Comparison of ENCODE assay signal across 18 cellular contexts in the genomic region with DNA sequence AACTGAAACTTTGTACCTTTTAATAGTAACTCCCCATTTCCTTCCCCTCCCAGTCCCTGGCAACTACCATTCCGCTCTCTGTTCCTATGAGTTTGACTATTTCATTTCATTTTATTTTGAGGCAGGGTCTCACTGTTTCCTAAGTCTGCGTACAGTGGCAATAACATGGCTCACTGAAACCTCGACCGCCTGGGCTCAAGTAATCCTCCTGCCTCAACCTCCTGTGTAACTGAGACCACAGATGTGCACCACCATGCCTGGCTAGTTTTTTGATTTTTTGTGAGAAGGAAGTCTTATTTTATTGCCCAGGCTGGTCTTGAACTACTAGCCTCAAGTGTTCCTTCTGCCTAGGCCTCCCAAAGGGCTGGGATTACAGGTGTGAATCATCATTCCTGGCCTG.
DNase-seq lines count a peak whose midpoint lies in the region; ATAC-seq and TF ChIP-seq lines count a peak whose summit lies in the region.
"Had no signal": no experiment of that assay in that cellular context is flagged by ENCODE, and none has a peak within 500 bp of the region (broad histone marks: within the 10 kb centered on the region; RNA-seq: fewer than 3 reads in every experiment).

No MANE protein-coding gene starts in this region.

- no peak overlapping the region for H3K23ac ChIP-seq in trophoblast cell (ENCODE audit: low read length)

- ATAC-seq in GM19324 (IDR thresholded peaks at IDR 0.05; ENCODE audit: low FRiP score, unreplicated experiment) = no peak
- ATAC-seq: A549, GM23338, HCT116 had no signal

- TF ChIP-seq CTCF in MM.1S (IDR thresholded peaks at IDR 0.05; ENCODE audit: low read length) (no peak), OCI-LY1 (IDR thresholded peaks at IDR 0.05; ENCODE audit: low read length) (no peak), foreskin fibroblast (IDR thresholded peaks at IDR 0.05; ENCODE audit: low read depth, low read length) (no peak)

- H4K91ac ChIP-seq in trophoblast cell (ENCODE audit: low read depth, low read length) = no peak overlapping the region

- H4K20me1 ChIP-seq in BLaER1 treated with 17β-estradiol and CSF1 and Interleukin-3, amounts not matched to agents 10 nM and 100 nM = no peaks in the 10 kb centered on the region
- H4K20me1 ChIP-seq in MM.1S (ENCODE audit: insufficient read depth, low read length) = no peaks in the 10 kb centered on the region
- H4K20me1 ChIP-seq in OCI-LY1 (ENCODE audit: insufficient read depth, low read length) = no peaks in the 10 kb centered on the region

- no peak overlapping the region for H2AK5ac ChIP-seq in trophoblast cell (ENCODE audit: low read length)

- no peak overlapping the region for H3K4ac ChIP-seq in trophoblast cell (ENCODE audit: low read depth, low read length)

- H3K4me3 ChIP-seq in BLaER1 treated with 17β-estradiol and CSF1 and Interleukin-3, amounts not matched to agents 10 nM and 100 nM = no peak overlapping the region
- H3K4me3 ChIP-seq in MM.1S (ENCODE audit: low read length) (no peak overlapping the region), OCI-LY1 (ENCODE audit: low read depth, low read length, poor library complexity, severe bottlenecking) (peak overlapping the region; percentile 2), trophoblast cell (ENCODE audit: low read depth, low read length) (no peak overlapping the region), foreskin fibroblast (ENCODE audit: low read depth in 1 of 2, low read length in 2 of 2) (no peak overlapping the region)
- H3K4me3 ChIP-seq: A549, GM23338 had no signal

- H3K27ac ChIP-seq in BLaER1 treated with 17β-estradiol and CSF1 and Interleukin-3, amounts not matched to agents 10 nM and 100 nM = no peak overlapping the region
- H3K27ac ChIP-seq in MM.1S (ENCODE audit: low read length) = no peak overlapping the region
- H3K27ac ChIP-seq in OCI-LY1 (ENCODE audit: low read depth, low read length, poor library complexity, severe bottlenecking) = peak overlapping the region; percentile 89
- H3K27ac ChIP-seq in trophoblast cell (ENCODE audit: low read depth, low read length) = no peak overlapping the region
- H3K27ac ChIP-seq: A549 had no signal

- WGBS in trophoblast cell (ENCODE audit: extremely low coverage, insufficient coverage, insufficient read length) = no CpG with 5 or more reads among the region's 4 CpGs

- H3K79me1 ChIP-seq in trophoblast cell (ENCODE audit: low read length) = no peaks in the 10 kb centered on the region

- H2BK120ac ChIP-seq in trophoblast cell (ENCODE audit: insufficient read depth, low read length, poor library complexity) = no peak overlapping the region

- peaks cover 5 to 10% (median 6%) of the 10 kb centered on the region in 11 experiments; a peak in 14 of 22 replicates for H3K9me3 ChIP-seq in BLaER1 treated with 17β-estradiol and CSF1 and Interleukin-3, amounts not matched to agents 10 nM and 100 nM (replicated peaks in 1 of 11)
- H3K9me3 ChIP-seq in MM.1S (replicated peaks; ENCODE audit: insufficient read depth, low read length) = no peaks in the 10 kb centered on the region
- peaks cover 4% of the 10 kb centered on the region; the same call in 1 of the 2 replicates for H3K9me3 ChIP-seq in OCI-LY1 (ENCODE audit: low read length)
- peaks cover 2% of the 10 kb centered on the region for H3K9me3 ChIP-seq in trophoblast cell (ENCODE audit: insufficient read depth, low read depth, low read length)
- H3K9me3 ChIP-seq: A549 had no signal

- H3K18ac ChIP-seq in trophoblast cell (ENCODE audit: low read length) = no peak overlapping the region

- no peak overlapping the region for H2BK5ac ChIP-seq in trophoblast cell (ENCODE audit: low read depth, low read length, poor library complexity)

- no peaks in the 10 kb centered on the region for H3K9me2 ChIP-seq in MM.1S (replicated peaks; ENCODE audit: insufficient read depth, low read length)
- no peaks in the 10 kb centered on the region for H3K9me2 ChIP-seq in OCI-LY1 (ENCODE audit: low read depth, low read length)

- peak overlapping the region; percentile 22 for H2BK12ac ChIP-seq in trophoblast cell (ENCODE audit: low read length)

- no peaks in the 10 kb centered on the region for H3K27me3 ChIP-seq in BLaER1 treated with 17β-estradiol and CSF1 and Interleukin-3, amounts not matched to agents 10 nM and 100 nM
- no peaks in the 10 kb centered on the region for H3K27me3 ChIP-seq in MM.1S (replicated peaks; ENCODE audit: insufficient read depth, low read length)
- H3K27me3 ChIP-seq in OCI-LY1 (ENCODE audit: insufficient read depth, low read length) = no peaks in the 10 kb centered on the region
- no peaks in the 10 kb centered on the region for H3K27me3 ChIP-seq in trophoblast cell (ENCODE audit: insufficient read depth, low read length)

- H3K4me1 ChIP-seq in BLaER1 treated with 17β-estradiol and CSF1 and Interleukin-3, amounts not matched to agents 10 nM and 100 nM = peaks cover 9 to 21% (median 14%) of the 10 kb centered on the region in 10 experiments
- H3K4me1 ChIP-seq in MM.1S (ENCODE audit: low read length) (peaks cover 11% of the 10 kb centered on the region), OCI-LY1 (ENCODE audit: insufficient read depth, low read length, severe bottlenecking) (peaks cover 83% of the 10 kb centered on the region), trophoblast cell (ENCODE audit: control insufficient read depth in 1 of 2, insufficient read depth in 2 of 2, low read length in 2 of 2) (no peaks in the 10 kb centered on the region)
- H3K4me1 ChIP-seq: A549 had no signal

- no peak overlapping the region for H4K8ac ChIP-seq in trophoblast cell (ENCODE audit: low read depth, low read length)

- H3K14ac ChIP-seq in trophoblast cell (ENCODE audit: low read length) = no peak overlapping the region

- H3K9ac ChIP-seq in BLaER1 treated with 17β-estradiol and CSF1 and Interleukin-3, amounts not matched to agents 10 nM and 100 nM = no peak overlapping the region
- H3K9ac ChIP-seq in MM.1S (ENCODE audit: low read length) = no peak overlapping the region
- H3K9ac ChIP-seq in OCI-LY1 (ENCODE audit: low read length) = peak overlapping the region; percentile 43
- H3K9ac ChIP-seq in trophoblast cell (ENCODE audit: low read length) = no peak overlapping the region

- H3K36me3 ChIP-seq in BLaER1 treated with 17β-estradiol and CSF1 and Interleukin-3, amounts not matched to agents 10 nM and 100 nM = no peaks in the 10 kb centered on the region
- H3K36me3 ChIP-seq in MM.1S (replicated peaks; ENCODE audit: insufficient read depth, low read length) (no peaks in the 10 kb centered on the region), OCI-LY1 (ENCODE audit: insufficient read depth, low read length) (no peaks in the 10 kb centered on the region; the same call in 1 of the 2 replicates), trophoblast cell (ENCODE audit: control insufficient read depth in 1 of 2, insufficient read depth in 2 of 2, low read length in 2 of 2) (no peaks in the 10 kb centered on the region)

- H2AFZ ChIP-seq in MM.1S (ENCODE audit: low read length) = no peak overlapping the region
- no peak overlapping the region for H2AFZ ChIP-seq in OCI-LY1 (ENCODE audit: low read length)
- no peak overlapping the region for H2AFZ ChIP-seq in trophoblast cell (ENCODE audit: insufficient read depth, low read length, poor library complexity)
- H2AFZ ChIP-seq: GM23338 had no signal

- H4K12ac ChIP-seq in trophoblast cell (ENCODE audit: low read depth, low read length) = no peak overlapping the region

- H3K79me2 ChIP-seq in MM.1S (ENCODE audit: low read length) = no peaks in the 10 kb centered on the region
- no peaks in the 10 kb centered on the region for H3K79me2 ChIP-seq in OCI-LY1 (ENCODE audit: insufficient read depth, low read length)
- no peaks in the 10 kb centered on the region for H3K79me2 ChIP-seq in trophoblast cell (ENCODE audit: control insufficient read depth, insufficient read depth, low read length, poor library complexity)

- no peak for DNase-seq in MM.1S
- DNase-seq in trophoblast cell = no peak
- DNase-seq in AG08396 (ENCODE audit: low spot score) = no peak
- no peak for DNase-seq in foreskin fibroblast
- DNase-seq: 8988T; ACHN; CD4-positive, alpha-beta T cell; CD8-positive, alpha-beta memory T cell; DMS 273 treated with DMSO at 0.1 percent for 48 hours; DMS79; GF-D8; H9 had no signal

- H3K4me2 ChIP-seq in BLaER1 treated with 17β-estradiol and CSF1 and Interleukin-3, amounts not matched to agents 10 nM and 100 nM = peak overlapping the region; percentile 15 to 67 (median 44); a peak in 20 of 22 replicates
- H3K4me2 ChIP-seq in MM.1S (ENCODE audit: low read depth, low read length) (peak overlapping the region; percentile 31; the same call in 1 of the 2 replicates), OCI-LY1 (ENCODE audit: low read length) (peak overlapping the region; percentile 44), trophoblast cell (ENCODE audit: low read length) (no peak overlapping the region)
- H3K4me2 ChIP-seq: A549, GM23338 had no signal

- H3F3A ChIP-seq in MM.1S (ENCODE audit: insufficient read depth, low read length) = no peaks in the 10 kb centered on the region
- H3F3A ChIP-seq in OCI-LY1 (ENCODE audit: insufficient read depth, low read length) = no peaks in the 10 kb centered on the region
